Comparison of ENCODE assay signal across 13 cellular contexts in genomic region chr6:16982827-16983226, GRCh38.
DNase-seq lines count a peak whose midpoint lies in the region; ATAC-seq and TF ChIP-seq lines count a peak whose summit lies in the region.
"Had no signal": no experiment of that assay in that cellular context is flagged by ENCODE, and none has a peak within 500 bp of the region (broad histone marks: within the 10 kb centered on the region; RNA-seq: fewer than 3 reads in every experiment).

No MANE protein-coding gene starts in this region.

- peaks cover 15 to 29% of the 10 kb centered on the region in 2 donors for H3K4me1 Mint-ChIP-seq in immature natural killer cell
- peaks cover 0 to 7% of the 10 kb centered on the region in 2 donors for H3K4me1 Mint-ChIP-seq in effector memory CD8-positive, alpha-beta T cell (ENCODE audit: low read depth in 2 of 2)
- H3K4me1 Mint-ChIP-seq: GM23338 had no signal

- peak; percentile 74 for ATAC-seq in GM21526 (IDR thresholded peaks at IDR 0.05; ENCODE audit: low FRiP score, unreplicated experiment)
- ATAC-seq in left lung: peak; percentile 20
- no peak for ATAC-seq in effector memory CD8-positive, alpha-beta T cell (replicated peaks)
- ATAC-seq: activated naive CD4-positive, alpha-beta T cell treated with anti-CD3 and anti-CD28 coated beads, Interleukin-2, amount 50 U/mL, for 72 hours; GM23338; naive thymus-derived CD4-positive, alpha-beta T cell had no signal

- peaks cover 0 to 1% (median 0%) of the 10 kb centered on the region in 6 donors for H3K9me3 Mint-ChIP-seq in immature natural killer cell
- H3K9me3 Mint-ChIP-seq in effector memory CD8-positive, alpha-beta T cell: peaks cover 0 to under 1% of the 10 kb centered on the region in 2 donors

- no peak for TF ChIP-seq POLR2A in Peyer's patch (IDR thresholded peaks at IDR 0.05)

- POLR2A ChIA-PET in A673 (lab: Charles Lee; ENCODE audit: low non-redundant PET): no interaction called here

- H3K4me1 ChIP-seq in left lung (no peaks in the 10 kb centered on the region), Peyer's patch (peaks cover 0 to 5% (median 0%) of the 10 kb centered on the region in 4 donors), A673 (ENCODE audit: insufficient read depth, low read length, poor library complexity, severe bottlenecking) (peaks cover 13% of the 10 kb centered on the region)

- BruUV-seq in A673 (replicated peaks; lab: Mats Ljungman, UMichigan): no TSS peak

- H3K9me3 ChIP-seq in left lung: no peaks in the 10 kb centered on the region
- H3K9me3 ChIP-seq in Peyer's patch: no peaks in the 10 kb centered on the region
- no peaks in the 10 kb centered on the region for H3K9me3 ChIP-seq in A673 (ENCODE audit: low read depth, low read length, poor library complexity, severe bottlenecking)

- DNase-seq in EH (ENCODE audit: low read depth) (peak; percentile 86), RPMI7951 (ENCODE audit: low read depth) (peak; percentile 97), left lung (no peak), Peyer's patch (no peak), immature natural killer cell (no peak), A673 (ENCODE audit: low spot score) (no peak)
- no peak for DNase-seq in effector memory CD8-positive, alpha-beta T cell
- DNase-seq: naive thymus-derived CD4-positive, alpha-beta T cell; NCI-H526 had no signal

- no peak overlapping the region for H3K4me3 Mint-ChIP-seq in immature natural killer cell
- no peak overlapping the region for H3K4me3 Mint-ChIP-seq in effector memory CD8-positive, alpha-beta T cell
- H3K4me3 Mint-ChIP-seq: GM23338; naive thymus-derived CD4-positive, alpha-beta T cell; T-helper 1 cell treated with Interleukin-12 subunit alpha and Interleukin-12 subunit beta and Interleukin-4 antibody, amounts not matched to agents 30 μg/mL and 1 μg/mL, for 36 hours had no signal

- H3K27me3 Mint-ChIP-seq in immature natural killer cell (ENCODE audit: low read depth in 3 of 3): peaks cover 10 to 27% (median 13%) of the 10 kb centered on the region in 3 donors
- peaks cover 60 to 67% of the 10 kb centered on the region in 2 donors for H3K27me3 Mint-ChIP-seq in effector memory CD8-positive, alpha-beta T cell

- no peak for TF ChIP-seq CTCF in left lung (IDR thresholded peaks at IDR 0.05)
- no peak for TF ChIP-seq CTCF in Peyer's patch (IDR thresholded peaks at IDR 0.05)
- no peak for TF ChIP-seq CTCF in A673 (conservative IDR thresholded peaks at IDR 0.05; ENCODE audit: low read depth, low read length)

- H3K4me3 ChIP-seq in left lung: no peak overlapping the region
- no peak overlapping the region for H3K4me3 ChIP-seq in Peyer's patch
- H3K4me3 ChIP-seq in A673 (ENCODE audit: low read depth, low read length, poor library complexity, severe bottlenecking): no peak overlapping the region
- H3K4me3 ChIP-seq: GM23338 had no signal

- CTCF ChIA-PET in A673 (lab: Charles Lee): no interaction called here

- H3K27me3 ChIP-seq in left lung: no peaks in the 10 kb centered on the region
- H3K27me3 ChIP-seq in Peyer's patch: no peaks in the 10 kb centered on the region
- no peaks in the 10 kb centered on the region for H3K27me3 ChIP-seq in A673 (replicated peaks; ENCODE audit: insufficient read depth, low read depth, low read length, poor library complexity)

- no peak overlapping the region for H3K27ac Mint-ChIP-seq in immature natural killer cell
- H3K27ac Mint-ChIP-seq in effector memory CD8-positive, alpha-beta T cell: no peak overlapping the region
- H3K27ac Mint-ChIP-seq: activated naive CD4-positive, alpha-beta T cell treated with anti-CD3 and anti-CD28 coated beads, Interleukin-2, amount 50 U/mL, for 72 hours; GM23338; naive thymus-derived CD4-positive, alpha-beta T cell; T-helper 1 cell treated with Interleukin-12 subunit alpha and Interleukin-12 subunit beta and Interleukin-4 antibody, amounts not matched to agents 30 μg/mL and 1 μg/mL, for 36 hours had no signal

- intact Hi-C loops in left lung (cut with DNase I): no loop called here
- intact Hi-C loops in A673 (cut with micrococcal nuclease; ENCODE audit: unreplicated experiment): no loop called here

- H3K36me3 Mint-ChIP-seq in immature natural killer cell: no peaks in the 10 kb centered on the region
- no peaks in the 10 kb centered on the region for H3K36me3 Mint-ChIP-seq in effector memory CD8-positive, alpha-beta T cell (ENCODE audit: insufficient read depth)
- H3K36me3 Mint-ChIP-seq: naive thymus-derived CD4-positive, alpha-beta T cell had no signal

- H3K27ac ChIP-seq in left lung (no peak overlapping the region), Peyer's patch (no peak overlapping the region), A673 (ENCODE audit: low read depth, low read length, poor library complexity, severe bottlenecking) (no peak overlapping the region)

- H3K36me3 ChIP-seq in left lung: no peaks in the 10 kb centered on the region
- H3K36me3 ChIP-seq in Peyer's patch: no peaks in the 10 kb centered on the region
- no peaks in the 10 kb centered on the region for H3K36me3 ChIP-seq in A673 (ENCODE audit: insufficient read depth, low read length, poor library complexity, severe bottlenecking)

Comparison
In these comparisons a context has a peak if more than half of its experiments do, and no peak if none do; other contexts are left out.
1. DNase-seq: peak in EH (single experiment) and RPMI7951 (single experiment); none in left lung (0 of 2), Peyer's patch (0 of 3), immature natural killer cell (0 of 3), A673 (single experiment) and effector memory CD8-positive, alpha-beta T cell (0 of 3).